In the genomic region with DNA sequence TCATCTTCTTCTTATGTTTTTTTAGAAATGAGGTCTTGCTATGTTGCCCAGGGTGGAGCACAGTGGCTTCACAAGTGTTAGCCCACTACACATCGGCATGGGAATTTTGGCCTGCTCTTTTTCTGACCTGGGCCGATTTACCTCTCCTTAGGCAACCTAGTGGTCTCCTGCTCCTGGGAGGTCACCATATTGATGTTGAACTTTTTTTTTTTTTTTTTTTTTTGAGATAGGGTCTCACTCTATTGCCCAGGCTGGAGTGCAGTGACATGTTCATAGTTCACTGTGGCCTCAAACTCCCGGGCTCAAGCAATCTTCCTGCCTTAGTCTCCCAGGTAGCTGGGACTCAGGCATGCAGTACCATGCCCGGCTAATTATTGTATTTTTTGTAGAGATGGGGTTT, we compare ENCODE assay signal across 3 cellular contexts.
TF ChIP-seq lines count a peak whose summit lies in the region.

No MANE protein-coding gene starts in this region.

TF ChIP-seq in HepG2, 621 proteins besides CTCF, POLR2A, EP300 and RAD21:
- TF ChIP-seq HOXD1 (CRISPR knock-in tag; IDR thresholded peaks at IDR 0.05), result no peak
- TF ChIP-seq HCFC1 (IDR thresholded peaks at IDR 0.05; ENCODE audit: low read depth, low read length), result no peak
- no peak for TF ChIP-seq NFATC3 (CRISPR knock-in tag; IDR thresholded peaks at IDR 0.05)
- TF ChIP-seq ASH2L (IDR thresholded peaks at IDR 0.05; ENCODE audit: insufficient read length, low read depth, low read length), result no peak
- TF ChIP-seq ZNF781 (CRISPR knock-in tag; IDR thresholded peaks at IDR 0.05; ENCODE audit: borderline replicate concordance, not compliant biosample characterization), result no peak
- TF ChIP-seq ZNF121 (CRISPR knock-in tag; IDR thresholded peaks at IDR 0.05), result peak; percentile 68; the same call in 1 of the 2 replicates

TF ChIP-seq in K562, 482 proteins besides CTCF, POLR2A, EP300 and RAD21:
- TF ChIP-seq SMARCC2 (IDR thresholded peaks at IDR 0.05; ENCODE audit: low read depth) (no peak), ZNF124 (CRISPR knock-in tag; IDR thresholded peaks at IDR 0.05) (no peak), VEZF1 (CRISPR knock-in tag; IDR thresholded peaks at IDR 0.05) (no peak), ZNF121 (CRISPR knock-in tag; conservative IDR thresholded peaks at IDR 0.05) (peak; percentile 76), RBFOX2 (IDR thresholded peaks at IDR 0.05; ENCODE audit: low read depth, low read length) (peak; percentile 24; the same call in 1 of the 2 replicates)

TF ChIP-seq in SK-N-SH treated with all-trans-retinoic acid at 6 μM for 48 hours, 23 proteins besides CTCF, POLR2A, EP300 and RAD21:
- TF ChIP-seq ISL1 (CRISPR knock-in tag; IDR thresholded peaks at IDR 0.05), result no peak
- no peak for TF ChIP-seq ZC3H10 (CRISPR knock-in tag; IDR thresholded peaks at IDR 0.05)
- no peak for TF ChIP-seq TCF4 (CRISPR knock-in tag; IDR thresholded peaks at IDR 0.05; ENCODE audit: borderline replicate concordance)
- no peak for TF ChIP-seq ZNF70 (CRISPR knock-in tag; IDR thresholded peaks at IDR 0.05)
- TF ChIP-seq BACH2 (CRISPR knock-in tag; IDR thresholded peaks at IDR 0.05; ENCODE audit: borderline replicate concordance), result no peak
- TF ChIP-seq, protein P1, sequence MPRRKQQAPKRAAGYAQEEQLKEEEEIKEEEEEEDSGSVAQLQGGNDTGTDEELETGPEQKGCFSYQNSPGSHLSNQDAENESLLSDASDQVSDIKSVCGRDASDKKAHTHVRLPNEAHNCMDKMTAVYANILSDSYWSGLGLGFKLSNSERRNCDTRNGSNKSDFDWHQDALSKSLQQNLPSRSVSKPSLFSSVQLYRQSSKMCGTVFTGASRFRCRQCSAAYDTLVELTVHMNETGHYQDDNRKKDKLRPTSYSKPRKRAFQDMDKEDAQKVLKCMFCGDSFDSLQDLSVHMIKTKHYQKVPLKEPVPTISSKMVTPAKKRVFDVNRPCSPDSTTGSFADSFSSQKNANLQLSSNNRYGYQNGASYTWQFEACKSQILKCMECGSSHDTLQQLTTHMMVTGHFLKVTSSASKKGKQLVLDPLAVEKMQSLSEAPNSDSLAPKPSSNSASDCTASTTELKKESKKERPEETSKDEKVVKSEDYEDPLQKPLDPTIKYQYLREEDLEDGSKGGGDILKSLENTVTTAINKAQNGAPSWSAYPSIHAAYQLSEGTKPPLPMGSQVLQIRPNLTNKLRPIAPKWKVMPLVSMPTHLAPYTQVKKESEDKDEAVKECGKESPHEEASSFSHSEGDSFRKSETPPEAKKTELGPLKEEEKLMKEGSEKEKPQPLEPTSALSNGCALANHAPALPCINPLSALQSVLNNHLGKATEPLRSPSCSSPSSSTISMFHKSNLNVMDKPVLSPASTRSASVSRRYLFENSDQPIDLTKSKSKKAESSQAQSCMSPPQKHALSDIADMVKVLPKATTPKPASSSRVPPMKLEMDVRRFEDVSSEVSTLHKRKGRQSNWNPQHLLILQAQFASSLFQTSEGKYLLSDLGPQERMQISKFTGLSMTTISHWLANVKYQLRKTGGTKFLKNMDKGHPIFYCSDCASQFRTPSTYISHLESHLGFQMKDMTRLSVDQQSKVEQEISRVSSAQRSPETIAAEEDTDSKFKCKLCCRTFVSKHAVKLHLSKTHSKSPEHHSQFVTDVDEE (CRISPR knock-in tag; IDR thresholded peaks at IDR 0.05), result no peak
- TF ChIP-seq ESRRG (CRISPR knock-in tag; IDR thresholded peaks at IDR 0.05), result no peak
- no peak for TF ChIP-seq ZNF8 (CRISPR knock-in tag; IDR thresholded peaks at IDR 0.05)
- TF ChIP-seq ZFP30 (CRISPR knock-in tag; IDR thresholded peaks at IDR 0.05), result no peak
